In genomic region chr9:97529363-97530076, GRCh38 we compare ENCODE assay signal across 1 cellular context.
TF ChIP-seq lines count a peak whose summit lies in the region.

No MANE protein-coding gene starts in this region.

TF ChIP-seq in GM12878, 131 proteins besides CTCF, POLR2A, EP300 and RAD21 (continued from another document):
- TF ChIP-seq, protein P1, sequence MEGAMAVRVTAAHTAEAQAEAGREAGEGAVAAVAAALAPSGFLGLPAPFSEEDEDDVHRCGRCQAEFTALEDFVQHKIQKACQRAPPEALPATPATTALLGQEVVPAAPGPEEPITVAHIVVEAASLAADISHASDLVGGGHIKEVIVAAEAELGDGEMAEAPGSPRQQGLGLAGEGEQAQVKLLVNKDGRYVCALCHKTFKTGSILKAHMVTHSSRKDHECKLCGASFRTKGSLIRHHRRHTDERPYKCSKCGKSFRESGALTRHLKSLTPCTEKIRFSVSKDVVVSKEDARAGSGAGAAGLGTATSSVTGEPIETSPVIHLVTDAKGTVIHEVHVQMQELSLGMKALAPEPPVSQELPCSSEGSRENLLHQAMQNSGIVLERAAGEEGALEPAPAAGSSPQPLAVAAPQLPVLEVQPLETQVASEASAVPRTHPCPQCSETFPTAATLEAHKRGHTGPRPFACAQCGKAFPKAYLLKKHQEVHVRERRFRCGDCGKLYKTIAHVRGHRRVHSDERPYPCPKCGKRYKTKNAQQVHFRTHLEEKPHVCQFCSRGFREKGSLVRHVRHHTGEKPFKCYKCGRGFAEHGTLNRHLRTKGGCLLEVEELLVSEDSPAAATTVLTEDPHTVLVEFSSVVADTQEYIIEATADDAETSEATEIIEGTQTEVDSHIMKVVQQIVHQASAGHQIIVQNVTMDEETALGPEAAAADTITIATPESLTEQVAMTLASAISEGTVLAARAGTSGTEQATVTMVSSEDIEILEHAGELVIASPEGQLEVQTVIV (IDR thresholded peaks at IDR 0.05; ENCODE audit: borderline replicate concordance, partially characterized antibody), result no peak
- TF ChIP-seq LARP7 (IDR thresholded peaks at IDR 0.05) (no peak), FOXK2 (IDR thresholded peaks at IDR 0.05) (no peak), RELA (IDR thresholded peaks at IDR 0.05; ENCODE audit: borderline replicate concordance, partially characterized antibody) (no peak), SMAD5 (IDR thresholded peaks at IDR 0.05; ENCODE audit: low read depth) (no peak), TCF3 (IDR thresholded peaks at IDR 0.05; ENCODE audit: borderline replicate concordance, insufficient read depth, low read depth, low read length) (no peak), RBBP5 (conservative IDR thresholded peaks at IDR 0.05) (no peak), FOS (IDR thresholded peaks at IDR 0.05; ENCODE audit: borderline replicate concordance, extremely low read depth, insufficient read length) (no peak), MEF2B (IDR thresholded peaks at IDR 0.05; ENCODE audit: partially characterized antibody, poor library complexity, severe bottlenecking) (peak; percentile 66), CHD2 (IDR thresholded peaks at IDR 0.05; ENCODE audit: borderline replicate concordance, low read depth, low read length) (no peak), RAD51 (IDR thresholded peaks at IDR 0.05) (no peak), ZNF622 (IDR thresholded peaks at IDR 0.05) (no peak), MTA3 (IDR thresholded peaks at IDR 0.05; ENCODE audit: borderline replicate concordance, low read length) (no peak), NR2C1 (IDR thresholded peaks at IDR 0.05) (no peak), BMI1 (IDR thresholded peaks at IDR 0.05; ENCODE audit: borderline replicate concordance) (no peak), JUNB (IDR thresholded peaks at IDR 0.05) (peak; percentile 86), NFXL1 (IDR thresholded peaks at IDR 0.05; ENCODE audit: borderline replicate concordance) (no peak), ASH2L (IDR thresholded peaks at IDR 0.05; ENCODE audit: borderline replicate concordance, low read depth) (no peak), CREM (IDR thresholded peaks at IDR 0.05; ENCODE audit: low read depth) (peak; percentile 21; the same call in 1 of the 2 replicates), FOXM1 (IDR thresholded peaks at IDR 0.05; ENCODE audit: low read depth, low read length) (no peak)
- TF ChIP-seq, protein P2, sequence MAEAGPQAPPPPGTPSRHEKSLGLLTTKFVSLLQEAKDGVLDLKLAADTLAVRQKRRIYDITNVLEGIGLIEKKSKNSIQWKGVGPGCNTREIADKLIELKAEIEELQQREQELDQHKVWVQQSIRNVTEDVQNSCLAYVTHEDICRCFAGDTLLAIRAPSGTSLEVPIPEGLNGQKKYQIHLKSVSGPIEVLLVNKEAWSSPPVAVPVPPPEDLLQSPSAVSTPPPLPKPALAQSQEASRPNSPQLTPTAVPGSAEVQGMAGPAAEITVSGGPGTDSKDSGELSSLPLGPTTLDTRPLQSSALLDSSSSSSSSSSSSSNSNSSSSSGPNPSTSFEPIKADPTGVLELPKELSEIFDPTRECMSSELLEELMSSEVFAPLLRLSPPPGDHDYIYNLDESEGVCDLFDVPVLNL (IDR thresholded peaks at IDR 0.05; ENCODE audit: low read depth, low read length), result no peak
- TF ChIP-seq, protein P3, sequence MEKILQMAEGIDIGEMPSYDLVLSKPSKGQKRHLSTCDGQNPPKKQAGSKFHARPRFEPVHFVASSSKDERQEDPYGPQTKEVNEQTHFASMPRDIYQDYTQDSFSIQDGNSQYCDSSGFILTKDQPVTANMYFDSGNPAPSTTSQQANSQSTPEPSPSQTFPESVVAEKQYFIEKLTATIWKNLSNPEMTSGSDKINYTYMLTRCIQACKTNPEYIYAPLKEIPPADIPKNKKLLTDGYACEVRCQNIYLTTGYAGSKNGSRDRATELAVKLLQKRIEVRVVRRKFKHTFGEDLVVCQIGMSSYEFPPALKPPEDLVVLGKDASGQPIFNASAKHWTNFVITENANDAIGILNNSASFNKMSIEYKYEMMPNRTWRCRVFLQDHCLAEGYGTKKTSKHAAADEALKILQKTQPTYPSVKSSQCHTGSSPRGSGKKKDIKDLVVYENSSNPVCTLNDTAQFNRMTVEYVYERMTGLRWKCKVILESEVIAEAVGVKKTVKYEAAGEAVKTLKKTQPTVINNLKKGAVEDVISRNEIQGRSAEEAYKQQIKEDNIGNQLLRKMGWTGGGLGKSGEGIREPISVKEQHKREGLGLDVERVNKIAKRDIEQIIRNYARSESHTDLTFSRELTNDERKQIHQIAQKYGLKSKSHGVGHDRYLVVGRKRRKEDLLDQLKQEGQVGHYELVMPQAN (conservative IDR thresholded peaks at IDR 0.05), result no peak
